Comparison of ENCODE assay signal across 1 cellular context in genomic region chr9:20683351-20684034, GRCh38.
TF ChIP-seq lines count a peak whose summit lies in the region.

No MANE protein-coding gene starts in this region.

TF ChIP-seq in GM12878, 131 proteins besides CTCF, POLR2A, EP300 and RAD21:
- no peak for TF ChIP-seq E4F1 (IDR thresholded peaks at IDR 0.05; ENCODE audit: borderline replicate concordance, partially characterized antibody)
- no peak for TF ChIP-seq ZNF687 (IDR thresholded peaks at IDR 0.05)
- 0 out of 4 replicates have a peak, but pooled peaks of 1 of the 2 experiments have one; percentile 39 for TF ChIP-seq CEBPB (IDR thresholded peaks at IDR 0.05; ENCODE audit: borderline replicate concordance in 1 of 2, low read depth in 2 of 2, low read length in 2 of 2)
- 0 out of 2 replicates have a peak, but pooled peaks have one; percentile 6 for TF ChIP-seq PML (IDR thresholded peaks at IDR 0.05; ENCODE audit: low read length)
- TF ChIP-seq RAD51 (IDR thresholded peaks at IDR 0.05), result 0 out of 2 replicates have a peak, but pooled peaks have one; percentile 34
- TF ChIP-seq EZH2 (IDR thresholded peaks at IDR 0.05; ENCODE audit: borderline replicate concordance, control insufficient read depth, low read depth, low read length), result no peak
- TF ChIP-seq NBN (IDR thresholded peaks at IDR 0.05), result no peak
- peak; percentile 42; the same call in 1 of the 2 replicates for TF ChIP-seq MLLT1 (IDR thresholded peaks at IDR 0.05)
- peak; percentile 44; the same call in 1 of the 2 replicates for TF ChIP-seq ATF7 (IDR thresholded peaks at IDR 0.05; ENCODE audit: low read depth)
- TF ChIP-seq CUX1 (IDR thresholded peaks at IDR 0.05; ENCODE audit: insufficient replicate concordance, low read depth, low read length), result no peak
- 0 out of 2 replicates have a peak, but pooled peaks have one; percentile 36 for TF ChIP-seq CREB1 (IDR thresholded peaks at IDR 0.05; ENCODE audit: low read depth)
